In genomic region chr11:2265396-2265795, GRCh38 we compare ENCODE assay signal across 9 cellular contexts. TPM values are rescaled to one million over a fixed set of nuclear protein-coding genes. Genes with fewer than 3 reads are reported as not detected.
DNase-seq lines count a peak whose midpoint lies in the region; ATAC-seq and TF ChIP-seq lines count a peak whose summit lies in the region.
"Had no signal": no experiment of that assay in that cellular context is flagged by ENCODE, and none has a peak within 500 bp of the region (broad histone marks: within the 10 kb centered on the region; RNA-seq: fewer than 3 reads in every experiment).

No MANE protein-coding gene starts in this region.

- peak; percentile 41 for ATAC-seq in GM19025 (IDR thresholded peaks at IDR 0.05; ENCODE audit: low read depth, unreplicated experiment)
- ATAC-seq in HG03565 (IDR thresholded peaks at IDR 0.05; ENCODE audit: unreplicated experiment), result peak; percentile 57
- peak; percentile 52 to 70 for ATAC-seq in activated naive CD4-positive, alpha-beta T cell treated with anti-CD3 and anti-CD28 coated beads, Interleukin-2, amount 50 U/mL, for 72 hours
- ATAC-seq in GM18520 (IDR thresholded peaks at IDR 0.05; ENCODE audit: unreplicated experiment), result no peak

- H3K9me3 ChIP-seq in spleen, result no peaks in the 10 kb centered on the region
- H3K9me3 ChIP-seq: vagina had no signal

- no peaks in the 10 kb centered on the region for H3K36me3 ChIP-seq in spleen
- H3K36me3 ChIP-seq: vagina had no signal

- H3K27ac Mint-ChIP-seq in activated naive CD4-positive, alpha-beta T cell treated with anti-CD3 and anti-CD28 coated beads, Interleukin-2, amount 50 U/mL, for 72 hours, result peak overlapping the region in 1 of 2 donors; percentile 79
- H3K27ac Mint-ChIP-seq: HFFc6 had no signal

- peak in 1 of 2 donors; percentile 23 for DNase-seq in activated naive CD4-positive, alpha-beta T cell treated with anti-CD3 and anti-CD28 coated beads, Interleukin-2, amount 50 U/mL, for 72 hours (ENCODE audit: low spot score in 2 of 2)
- no peak for DNase-seq in spleen
- no peak for DNase-seq in LoVo (ENCODE audit: low spot score)
- DNase-seq in AG08396 (ENCODE audit: low spot score), result no peak
- DNase-seq: HFFc6 had no signal

- H3K4me1 ChIP-seq in spleen, result peaks cover 17 to 58% (median 44%) of the 10 kb centered on the region in 6 donors

- TF ChIP-seq CTCF in spleen (IDR thresholded peaks at IDR 0.05 in 8 of 11, conservative IDR thresholded peaks at IDR 0.05 in 3 of 11), result peak in 3 of 11 experiments; percentile 17 to 28 (median 26)

- no peaks in the 10 kb centered on the region for H3K9me3 Mint-ChIP-seq in activated naive CD4-positive, alpha-beta T cell treated with anti-CD3 and anti-CD28 coated beads, Interleukin-2, amount 50 U/mL, for 72 hours
- H3K9me3 Mint-ChIP-seq: HFFc6 had no signal

- peaks cover 3 to 29% (median 21%) of the 10 kb centered on the region in 7 donors for H3K27me3 ChIP-seq in spleen (replicated peaks in 1 of 7)

- WGBS in spleen, 5 donors, result 3 to 14% (median 10%) methylated on average over 2 of the region's 2 CpGs

- no peaks in the 10 kb centered on the region for H3K36me3 Mint-ChIP-seq in activated naive CD4-positive, alpha-beta T cell treated with anti-CD3 and anti-CD28 coated beads, Interleukin-2, amount 50 U/mL, for 72 hours

- peak overlapping the region in 1 of 8 donors; percentile 46 for H3K4me3 ChIP-seq in spleen
- H3K4me3 ChIP-seq: vagina had no signal

- H3K27ac ChIP-seq in spleen, result peak overlapping the region; percentile 3 to 88 (median 61)
- H3K27ac ChIP-seq: vagina had no signal

- intact Hi-C loops in spleen (cut with DNase I; ENCODE audit: low total_unique reads), result no loop called here

- TF ChIP-seq POLR2A in spleen (IDR thresholded peaks at IDR 0.05), result no peak

RNA-seq across cellular contexts. Expression of gene ASCL2, which starts 5.0 kb away (rescaled TPM):
- 1 to 10 TPM in 1 of 2 donors, not detected in 1; 8.7 TPM for total RNA-seq in activated naive CD4-positive, alpha-beta T cell treated with anti-CD3 and anti-CD28 coated beads, Interleukin-2, amount 50 U/mL, for 72 hours
- total RNA-seq in spleen, result 1 to 10 TPM; 1.9 to 3.0 (median 2.3) TPM
- 1 to 10 TPM in 1 of 3 donors, under 1 TPM in 2; 0.68 to 1.3 (median 0.93) TPM for polyA plus RNA-seq in spleen
- total RNA-seq: HFFc6 had no signal

RNA-seq across cellular contexts. Expression of gene C11orf21, which starts 36.3 kb away (rescaled TPM):
- total RNA-seq in activated naive CD4-positive, alpha-beta T cell treated with anti-CD3 and anti-CD28 coated beads, Interleukin-2, amount 50 U/mL, for 72 hours, result 10 to 100 TPM in 1 of 2 donors, 1 to 10 TPM in 1; 7.8 to 10.2 TPM
- total RNA-seq in spleen, result 10 to 100 TPM; 10.6 to 24.9 (median 18.1) TPM
- 10 to 100 TPM in 1 of 3 donors, 1 to 10 TPM in 2; 8.6 to 12.1 (median 8.9) TPM for polyA plus RNA-seq in spleen
- total RNA-seq: HFFc6 had no signal

RNA-seq across cellular contexts. Expression of gene TSPAN32, which starts 36.4 kb away (rescaled TPM):
- total RNA-seq in activated naive CD4-positive, alpha-beta T cell treated with anti-CD3 and anti-CD28 coated beads, Interleukin-2, amount 50 U/mL, for 72 hours, result 1 to 10 TPM; 5.6 to 7.6 TPM
- total RNA-seq in spleen, result 10 to 100 TPM; 10.6 to 21.0 (median 17.6) TPM
- 10 to 100 TPM; 11.2 to 21.8 (median 14.1) TPM for polyA plus RNA-seq in spleen
- total RNA-seq: HFFc6 had no signal
